Comparison of ENCODE assay signal across 18 cellular contexts in genomic region chrX:116232833-116233232, GRCh38.
DNase-seq lines count a peak whose midpoint lies in the region; ATAC-seq and TF ChIP-seq lines count a peak whose summit lies in the region.
"Had no signal": no experiment of that assay in that cellular context is flagged by ENCODE, and none has a peak within 500 bp of the region (broad histone marks: within the 10 kb centered on the region; RNA-seq: fewer than 3 reads in every experiment).

No MANE protein-coding gene starts in this region.

- ATAC-seq in HG03097 (IDR thresholded peaks at IDR 0.05; ENCODE audit: low FRiP score, unreplicated experiment): no peak
- no peak for ATAC-seq in SK-N-SH treated with all-trans-retinoic acid at 6 μM for 48 hours
- ATAC-seq: heart right ventricle, left colon had no signal

- peak; percentile 44 for DNase-seq in HPDE6-E6E7 (ENCODE audit: extremely low spot score)
- DNase-seq in SW 1271 (lab: John Stamatoyannopoulos, UW): peak; percentile 0 to 19
- peak; percentile 88 for DNase-seq in fibroblast of pulmonary artery (ENCODE audit: low read depth)
- peak; percentile 28 for DNase-seq in stromal cell of bone marrow (ENCODE audit: low read depth)
- DNase-seq in T-helper 2 cell: no peak
- DNase-seq: activated CD4-positive, alpha-beta T cell treated with anti-CD3 and anti-CD28 coated beads for 4 hours; activated naive CD4-positive, alpha-beta T cell treated with anti-CD3 and anti-CD28 coated beads, Interleukin-2, amount 50 U/mL, for 16 hours; caudate nucleus; CD8-positive, alpha-beta memory T cell; endodermal cell; GDM1; heart right ventricle; left colon; NCI-H1694; NCI-H510A; T-helper 9 cell had no signal

- TF ChIP-seq CTCF in fibroblast of pulmonary artery (IDR thresholded peaks at IDR 0.05; ENCODE audit: low read length, missing control alignments): no peak

- no peak overlapping the region for H3K4me3 ChIP-seq in fibroblast of pulmonary artery (replicated peaks; ENCODE audit: low read depth, low read length)
- H3K4me3 ChIP-seq: heart right ventricle had no signal

TF ChIP-seq in SK-N-SH treated with all-trans-retinoic acid at 6 μM for 48 hours, 23 proteins besides CTCF, POLR2A, EP300 and RAD21:
- TF ChIP-seq PPARA (CRISPR knock-in tag; IDR thresholded peaks at IDR 0.05; ENCODE audit: borderline replicate concordance) (no peak), BACH2 (CRISPR knock-in tag; IDR thresholded peaks at IDR 0.05; ENCODE audit: borderline replicate concordance) (no peak), RARB (CRISPR knock-in tag; IDR thresholded peaks at IDR 0.05) (no peak), ISL1 (CRISPR knock-in tag; IDR thresholded peaks at IDR 0.05) (no peak), POU6F1 (CRISPR knock-in tag; IDR thresholded peaks at IDR 0.05; ENCODE audit: borderline replicate concordance, low read depth) (no peak), GLIS3 (CRISPR knock-in tag; IDR thresholded peaks at IDR 0.05) (no peak), ZNF8 (CRISPR knock-in tag; IDR thresholded peaks at IDR 0.05) (no peak), ARNTL (CRISPR knock-in tag; IDR thresholded peaks at IDR 0.05; ENCODE audit: borderline replicate concordance, low read depth) (no peak), TSHZ2 (CRISPR knock-in tag; IDR thresholded peaks at IDR 0.05) (no peak), ZFP30 (CRISPR knock-in tag; IDR thresholded peaks at IDR 0.05) (no peak), SNAI2 (CRISPR knock-in tag; IDR thresholded peaks at IDR 0.05) (no peak), ZNF70 (CRISPR knock-in tag; IDR thresholded peaks at IDR 0.05) (no peak), TCF4 (CRISPR knock-in tag; IDR thresholded peaks at IDR 0.05; ENCODE audit: borderline replicate concordance) (no peak), CREB5 (CRISPR knock-in tag; IDR thresholded peaks at IDR 0.05; ENCODE audit: low read depth) (no peak), PATZ1 (CRISPR knock-in tag; IDR thresholded peaks at IDR 0.05; ENCODE audit: borderline replicate concordance) (no peak), ZNF565 (CRISPR knock-in tag; conservative IDR thresholded peaks at IDR 0.05; ENCODE audit: low read depth) (no peak), ESRRG (CRISPR knock-in tag; IDR thresholded peaks at IDR 0.05) (no peak), ZFP3 (CRISPR knock-in tag; IDR thresholded peaks at IDR 0.05) (no peak), CSDC2 (CRISPR knock-in tag; IDR thresholded peaks at IDR 0.05) (no peak)

Comparison
In these comparisons a context has a peak if more than half of its experiments do, and no peak if none do; other contexts are left out.
1. DNase-seq: peak in HPDE6-E6E7 (single experiment), SW 1271 (2 of 2), fibroblast of pulmonary artery (single experiment) and stromal cell of bone marrow (single experiment); none in T-helper 2 cell (0 of 5).